ENCODE assay signal across 1 cellular context in genomic region chr9:124868511-124869465, GRCh38.
TF ChIP-seq lines count a peak whose summit lies in the region.

No MANE protein-coding gene starts in this region.

TF ChIP-seq in GM12878, 131 proteins besides CTCF, POLR2A, EP300 and RAD21 (continues in another document):
- TF ChIP-seq TCF3 (IDR thresholded peaks at IDR 0.05; ENCODE audit: borderline replicate concordance, insufficient read depth, low read depth, low read length), result peak; percentile 93
- TF ChIP-seq SIX5 (IDR thresholded peaks at IDR 0.05; ENCODE audit: low read depth, low read length, severe bottlenecking), result no peak
- TF ChIP-seq E2F8 (IDR thresholded peaks at IDR 0.05; ENCODE audit: low read depth, partially characterized antibody), result no peak
- TF ChIP-seq TCF7 (IDR thresholded peaks at IDR 0.05; ENCODE audit: borderline replicate concordance), result no peak
- no peak for TF ChIP-seq TARDBP (IDR thresholded peaks at IDR 0.05; ENCODE audit: borderline replicate concordance)
- TF ChIP-seq NBN (IDR thresholded peaks at IDR 0.05), result peak; percentile 58
- no peak; a peak in 1 of 4 replicates for TF ChIP-seq ETV6 (conservative IDR thresholded peaks at IDR 0.05 in 1 of 2, IDR thresholded peaks at IDR 0.05 in 1 of 2; ENCODE audit: borderline replicate concordance in 1 of 2, low read depth in 1 of 2)
- TF ChIP-seq CEBPB (IDR thresholded peaks at IDR 0.05; ENCODE audit: borderline replicate concordance in 1 of 2, low read depth in 2 of 2, low read length in 2 of 2), result no peak
- peak; percentile 88 for TF ChIP-seq NKRF (conservative IDR thresholded peaks at IDR 0.05)
- peak; percentile 13; the same call in 1 of the 2 replicates for TF ChIP-seq RELB (IDR thresholded peaks at IDR 0.05; ENCODE audit: low read depth)
- no peak; the same call in 1 of the 2 replicates for TF ChIP-seq ASH2L (IDR thresholded peaks at IDR 0.05; ENCODE audit: borderline replicate concordance, low read depth)
- no peak for TF ChIP-seq CREB1 (IDR thresholded peaks at IDR 0.05; ENCODE audit: low read depth)
- no peak for TF ChIP-seq MTA3 (IDR thresholded peaks at IDR 0.05; ENCODE audit: borderline replicate concordance, low read length)
- TF ChIP-seq EED (IDR thresholded peaks at IDR 0.05; ENCODE audit: low read depth), result no peak
- TF ChIP-seq EGR1 (IDR thresholded peaks at IDR 0.05; ENCODE audit: borderline replicate concordance in 1 of 2, low read depth in 2 of 2, low read length in 2 of 2), result peak; percentile 56 to 98
- TF ChIP-seq NR2F1 (conservative IDR thresholded peaks at IDR 0.05), result peak; percentile 66; the same call in 1 of the 2 replicates
- peak; percentile 81 for TF ChIP-seq YY1 (IDR thresholded peaks at IDR 0.05; ENCODE audit: low read depth, low read length)
- no peak for TF ChIP-seq EZH2 (IDR thresholded peaks at IDR 0.05; ENCODE audit: borderline replicate concordance, control insufficient read depth, low read depth, low read length)
- TF ChIP-seq STAT1 (conservative IDR thresholded peaks at IDR 0.05), result no peak
- TF ChIP-seq HCFC1 (IDR thresholded peaks at IDR 0.05; ENCODE audit: low read length), result peak; percentile 57; the same call in 1 of the 2 replicates
- peak in 1 of 2 experiments; percentile 37; a peak in 1 of 4 replicates for TF ChIP-seq IKZF2 (IDR thresholded peaks at IDR 0.05)
- no peak for TF ChIP-seq IRF4 (IDR thresholded peaks at IDR 0.05; ENCODE audit: low read depth, low read length)
- TF ChIP-seq NR2C1 (IDR thresholded peaks at IDR 0.05), result peak; percentile 48
- TF ChIP-seq POU2F2 (IDR thresholded peaks at IDR 0.05; ENCODE audit: borderline replicate concordance, low read depth, low read length), result peak; percentile 67; the same call in 2 of the 3 replicates
- TF ChIP-seq CBFB (IDR thresholded peaks at IDR 0.05; ENCODE audit: low read depth), result peak; percentile 79
- no peak; the same call in none of the 2 replicates for TF ChIP-seq SMAD5 (IDR thresholded peaks at IDR 0.05; ENCODE audit: low read depth)
- TF ChIP-seq ZNF687 (IDR thresholded peaks at IDR 0.05), result peak; percentile 62; the same call in 1 of the 2 replicates
- 0 out of 2 replicates have a peak, but pooled peaks have one; percentile 21 for TF ChIP-seq MLLT1 (IDR thresholded peaks at IDR 0.05)
- TF ChIP-seq SUZ12 (IDR thresholded peaks at IDR 0.05; ENCODE audit: unreplicated experiment), result no peak
- no peak for TF ChIP-seq SMC3 (IDR thresholded peaks at IDR 0.05; ENCODE audit: borderline replicate concordance, low read length)
- TF ChIP-seq SREBF1 (IDR thresholded peaks at IDR 0.05; ENCODE audit: low read length), result no peak
- peak; percentile 30 to 83; a peak in 3 of 4 replicates for TF ChIP-seq BHLHE40 (IDR thresholded peaks at IDR 0.05; ENCODE audit: borderline replicate concordance in 1 of 2, low read depth in 2 of 2, low read length in 1 of 2)
- peak; percentile 67 for TF ChIP-seq SP1 (IDR thresholded peaks at IDR 0.05; ENCODE audit: low read depth, low read length)
- TF ChIP-seq ZNF207 (IDR thresholded peaks at IDR 0.05; ENCODE audit: borderline replicate concordance), result peak; percentile 20; the same call in 1 of the 2 replicates
- TF ChIP-seq MTA2 (IDR thresholded peaks at IDR 0.05; ENCODE audit: low read depth), result no peak
- TF ChIP-seq REST (IDR thresholded peaks at IDR 0.05; ENCODE audit: low read depth, low read length), result 0 out of 2 replicates have a peak, but pooled peaks have one; percentile 8
- peak; percentile 91; the same call in 1 of the 2 replicates for TF ChIP-seq LARP7 (IDR thresholded peaks at IDR 0.05)
- no peak for TF ChIP-seq ZNF384 (IDR thresholded peaks at IDR 0.05; ENCODE audit: borderline replicate concordance, low read depth, low read length)
- TF ChIP-seq CUX1 (IDR thresholded peaks at IDR 0.05; ENCODE audit: insufficient replicate concordance, low read depth, low read length), result no peak
- TF ChIP-seq MYB (IDR thresholded peaks at IDR 0.05; ENCODE audit: borderline replicate concordance, low read depth, low read length), result no peak
